Comparison of ENCODE assay signal across 20 cellular contexts in genomic region chr17:31631759-31632158, GRCh38.
"Had no signal": no experiment of that assay in that cellular context is flagged by ENCODE, and none has a peak within 500 bp of the region (broad histone marks: within the 10 kb centered on the region; RNA-seq: fewer than 3 reads in every experiment).

No MANE protein-coding gene starts in this region.

- H3K9me3 ChIP-seq: prostate gland, sigmoid colon, upper lobe of right lung had no signal

- DNase-seq: activated B cell treated with CpG ODN at 0.5 μM for 24 hours; activated CD4-positive, alpha-beta T cell treated with anti-CD3 and anti-CD28 coated beads, Interleukin-2, amount 10 ng/mL, durations not matched to agents 24 days and 14 days; activated naive CD4-positive, alpha-beta T cell treated with anti-CD3 and anti-CD28 coated beads, Interleukin-2, amount 50 U/mL, for 16 hours; activated T-cell treated with anti-CD3 and anti-CD28 coated beads for 4 hours; central memory CD4-positive, alpha-beta T cell; foreskin melanocyte; head of caudate nucleus; left colon; mammary epithelial cell; mucosa of descending colon; natural killer cell; nucleus accumbens; sigmoid colon; stimulated activated CD4-positive, alpha-beta T cell treated with anti-CD3 and anti-CD28 coated beads, Interleukin-12 subunit alpha, Interleukin-12 subunit beta, amount 100 ng/mL, for 4 hours; stimulated activated CD4-positive, alpha-beta T cell treated with anti-CD3 and anti-CD28 coated beads, Interleukin-2, amount 100 ng/mL, for 48 hours; stimulated activated CD8-positive, alpha-beta memory T cell treated with anti-CD3 and anti-CD28 coated beads, Interleukin-4, amount 100 ng/mL, for 48 hours; upper lobe of right lung had no signal

- H3K27ac ChIP-seq: esophagus muscularis mucosa, prostate gland, sigmoid colon, upper lobe of right lung had no signal

- H3K27me3 ChIP-seq: esophagus muscularis mucosa, sigmoid colon, upper lobe of right lung had no signal

- H3K36me3 ChIP-seq: esophagus muscularis mucosa, prostate gland, sigmoid colon, upper lobe of right lung had no signal

- H3K4me3 ChIP-seq: esophagus muscularis mucosa, mucosa of descending colon, prostate gland, sigmoid colon, upper lobe of right lung had no signal

- H3K4me1 ChIP-seq: prostate gland, sigmoid colon, upper lobe of right lung had no signal

- ATAC-seq: activated T-helper 17 cell treated with anti-CD3 and anti-CD28 coated beads, Interleukin-2, amount 50 U/mL, for 72 hours; left colon; mucosa of descending colon; natural killer cell; upper lobe of right lung had no signal
